In the genomic region with DNA sequence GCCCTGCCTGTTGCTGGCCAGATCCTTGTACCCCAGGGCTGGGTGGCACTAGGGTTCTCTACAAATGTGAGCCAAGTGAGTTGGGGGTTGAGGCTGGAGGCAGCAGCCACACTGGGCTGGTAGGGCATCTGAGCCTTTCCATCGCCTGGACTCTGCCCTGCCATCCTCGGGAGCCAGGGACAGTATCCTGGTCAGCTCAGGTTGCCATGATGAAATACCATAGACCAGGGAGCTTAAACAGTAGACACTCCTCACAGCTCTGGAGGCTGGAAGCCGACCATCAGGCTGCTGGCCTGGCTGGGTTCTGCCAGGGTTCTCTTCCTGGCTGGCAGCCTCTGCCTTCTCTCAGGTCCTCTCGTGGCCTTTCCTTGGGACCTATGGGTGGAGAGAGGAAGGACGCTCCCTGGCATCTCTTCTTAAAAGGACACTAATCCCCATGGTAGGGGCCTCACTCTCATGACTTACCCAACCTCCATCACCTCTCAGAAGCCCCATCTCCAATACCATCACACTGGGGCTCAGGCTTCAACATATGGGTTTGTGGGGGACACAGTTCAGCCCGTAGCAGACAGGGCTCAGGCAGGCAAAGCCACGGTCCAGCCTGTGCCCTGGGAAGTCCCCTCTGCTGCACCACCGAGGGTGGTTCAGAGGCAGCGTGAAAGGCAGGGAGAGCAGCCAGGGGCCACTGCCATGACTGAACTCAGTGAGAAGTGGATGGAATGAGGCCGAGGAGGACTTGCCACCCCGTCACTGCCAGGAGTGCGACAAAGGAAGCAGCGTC, we compare ENCODE assay signal across 11 cellular contexts. TPM values are rescaled to one million over a fixed set of nuclear protein-coding genes. Genes with fewer than 3 reads are reported as not detected.
A peak's percentile ranks its signal among the peaks of the same experiment; 100 is the strongest.
DNase-seq lines count a peak whose midpoint lies in the region; ATAC-seq and TF ChIP-seq lines count a peak whose summit lies in the region.
"Had no signal": no experiment of that assay in that cellular context is flagged by ENCODE, and none has a peak within 500 bp of the region (broad histone marks: within the 10 kb centered on the region; RNA-seq: fewer than 3 reads in every experiment).

No MANE protein-coding gene starts in this region.

- H3K9me3 ChIP-seq in sigmoid colon, result no peaks in the 10 kb centered on the region

- no peak for TF ChIP-seq POLR2A in sigmoid colon (IDR thresholded peaks at IDR 0.05)

- peak; percentile 50 for DNase-seq in H7
- no peak for DNase-seq in WTC11 (ENCODE audit: low spot score)
- peak; percentile 70 for DNase-seq in left lobe of liver (ENCODE audit: low spot score)
- no peak for DNase-seq in sigmoid colon
- no peak for DNase-seq in NCI-H526 treated with DMSO at 0.1 percent for 48 hours (lab: John Stamatoyannopoulos, UW)
- DNase-seq in DMS53 treated with DMSO at 0.1 percent for 48 hours (lab: John Stamatoyannopoulos, UW; ENCODE audit: unreplicated experiment), result no peak
- DNase-seq in SW 1271 (lab: John Stamatoyannopoulos, UW), result no peak
- DNase-seq: DMS79, NCI-H187 treated with DMSO at 0.1 percent for 48 hours had no signal

- no peak for ATAC-seq in WTC11
- ATAC-seq in left lobe of liver, result peak; percentile 69
- ATAC-seq in GM21717 (IDR thresholded peaks at IDR 0.05; ENCODE audit: unreplicated experiment), result no peak

- H3K36me3 Mint-ChIP-seq in WTC11, result no peaks in the 10 kb centered on the region; the same call in 1 of the 2 replicates

- TF ChIP-seq CTCF in WTC11 (IDR thresholded peaks at IDR 0.05), result no peak
- no peak for TF ChIP-seq CTCF in sigmoid colon (IDR thresholded peaks at IDR 0.05)

- no peak for TF ChIP-seq EP300 in sigmoid colon (IDR thresholded peaks at IDR 0.05)

- CTCF ChIA-PET in WTC11 (lab: Charles Lee), result interaction anchor here (0.6 to 4.4 kb wide), 34 partner anchors 10 to 358 kb away, joined by 3 to 31 read pairs (median 5); partner anchors contain the start of genes HMCN2 and NCS1

- WGBS in sigmoid colon, 2 donors, result 72 to 76% methylated on average over 13 of the region's 13 CpGs

- H3K36me3 ChIP-seq in H7 (replicated peaks; ENCODE audit: control insufficient read depth, insufficient read depth, low read length) (no peaks in the 10 kb centered on the region; the same call in 1 of the 2 replicates), sigmoid colon (peaks cover 0 to 10% (median 5%) of the 10 kb centered on the region in 4 donors)

- H3K9me3 Mint-ChIP-seq in WTC11, result no peaks in the 10 kb centered on the region

- peaks cover 17% of the 10 kb centered on the region for H3K4me1 Mint-ChIP-seq in WTC11

- H3K4me1 ChIP-seq in sigmoid colon, result peaks cover 0 to 74% (median 50%) of the 10 kb centered on the region in 4 donors

- no peaks in the 10 kb centered on the region for H3K27me3 ChIP-seq in H7 (ENCODE audit: control insufficient read depth, insufficient read depth, low read length)
- no peaks in the 10 kb centered on the region for H3K27me3 ChIP-seq in sigmoid colon

- H3K4me3 ChIP-seq in H7 (ENCODE audit: insufficient read depth, low read depth, low read length) (no peak overlapping the region), sigmoid colon (no peak overlapping the region)

- peak overlapping the region; percentile 41 to 99 (median 72) for H3K27ac ChIP-seq in sigmoid colon

- H3K27ac Mint-ChIP-seq in WTC11, result peak overlapping the region; percentile 74

- no peak overlapping the region for H3K4me3 Mint-ChIP-seq in WTC11

- POLR2A ChIA-PET in WTC11 (lab: Charles Lee), result no interaction called here

- H3K27me3 Mint-ChIP-seq in WTC11 (ENCODE audit: low read depth), result no peaks in the 10 kb centered on the region

- intact Hi-C loops in sigmoid colon (cut with DNase I), result no loop called here

TF ChIP-seq in WTC11, 78 proteins besides CTCF, POLR2A, EP300 and RAD21:
- no peak for TF ChIP-seq RORB (CRISPR knock-in tag; IDR thresholded peaks at IDR 0.05)
- TF ChIP-seq ZNF423 (CRISPR knock-in tag; IDR thresholded peaks at IDR 0.05), result no peak
- TF ChIP-seq ATF6 (CRISPR knock-in tag; IDR thresholded peaks at IDR 0.05), result no peak

RNA-seq across cellular contexts. Expression of gene HMCN2, which starts 50.1 kb away (rescaled TPM):
- 2.3 and 5.2 TPM in 2 replicates for total RNA-seq in H7 (2014; rRNA removed; shearing (Covaris generic))
- total RNA-seq in WTC11 (2021) (5.6 to 12.4 TPM (median 10.8 TPM) in 3 replicates), left lobe of liver (3.0 TPM), sigmoid colon (100 to 1,000 TPM in 1 of 4 donors, 10 to 100 TPM in 2, 1 to 10 TPM in 1; 8.2 to 106 (median 35.7) TPM)
- polyA plus RNA-seq in sigmoid colon, result 10 to 100 TPM in 1 of 3 donors, 1 to 10 TPM in 2; 3.6 to 44.0 (median 6.0) TPM
- total RNA-seq: SK-MEL-5 had no signal

Comparison
In these comparisons a context has a peak if more than half of its experiments do, and no peak if none do; other contexts are left out.
1. DNase-seq: peak in H7 (single experiment) and left lobe of liver (single experiment); none in WTC11 (single experiment), sigmoid colon (single experiment), NCI-H526 treated with DMSO at 0.1 percent for 48 hours (single experiment), DMS53 treated with DMSO at 0.1 percent for 48 hours (single experiment) and SW 1271 (0 of 2).